ENCODE assay signal across 8 cellular contexts in the genomic region with DNA sequence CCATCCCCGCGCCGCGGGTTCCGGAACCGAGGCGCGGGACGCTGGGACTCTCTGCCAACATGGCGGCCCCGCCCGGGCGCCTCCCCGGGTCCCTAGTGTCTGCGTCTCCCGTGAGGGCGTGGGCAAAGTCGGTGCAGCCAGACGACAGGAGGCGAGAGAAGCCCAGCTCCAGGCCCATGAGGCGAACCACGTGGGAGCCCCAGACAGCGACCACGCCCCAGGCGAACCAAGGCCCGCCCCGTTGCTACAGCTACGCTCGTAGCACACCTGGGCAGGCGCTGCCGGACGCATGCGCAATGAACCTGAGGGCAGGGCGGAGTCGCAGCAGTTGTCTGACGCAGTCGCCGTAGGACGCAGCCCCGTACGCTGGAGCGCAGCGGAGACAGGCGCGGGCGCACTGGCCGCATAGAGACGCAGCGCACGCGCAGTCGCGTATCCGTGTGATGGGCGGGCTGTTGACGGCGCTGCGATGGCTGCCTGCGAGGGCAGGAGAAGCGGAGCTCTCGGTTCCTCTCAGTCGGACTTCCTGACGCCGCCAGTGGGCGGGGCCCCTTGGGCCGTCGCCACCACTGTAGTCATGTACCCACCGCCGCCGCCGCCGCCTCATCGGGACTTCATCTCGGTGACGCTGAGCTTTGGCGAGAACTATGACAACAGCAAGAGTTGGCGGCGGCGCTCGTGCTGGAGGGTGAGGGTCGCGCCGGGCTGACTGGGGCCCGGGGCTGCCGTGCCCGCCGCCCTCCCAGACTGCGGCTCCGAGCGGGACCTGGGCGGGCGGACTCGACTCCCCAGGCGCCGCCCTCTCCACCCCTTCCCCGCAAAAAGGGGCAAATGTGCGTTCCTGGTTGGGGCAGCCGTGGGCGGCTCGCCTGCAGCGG. TPM values are rescaled to one million over a fixed set of nuclear protein-coding genes. Genes with fewer than 3 reads are reported as not detected.
DNase-seq lines count a peak whose midpoint lies in the region; ATAC-seq, FAIRE-seq and TF ChIP-seq lines count a peak whose summit lies in the region.

A gene (plus strand): TSS at position 455 of the 878 bp plus-strand sequence. CDS start 15 bp downstream, at position 470.

- H3K9me3 ChIP-seq in OCI-LY7 (ENCODE audit: low read length) (no peaks in the 10 kb centered on the region), endothelial cell of umbilical vein (replicated peaks; ENCODE audit: control insufficient read depth, insufficient read depth, low read length) (no peaks in the 10 kb centered on the region)

- DNase-seq in D721Med (ENCODE audit: insufficient read length, low spot score): peak; percentile 88
- DNase-seq in HuH-7.5 (ENCODE audit: low spot score): peak; percentile 98
- DNase-seq in OCI-LY7 (ENCODE audit: low spot score): peak; percentile 99
- peak; percentile 99 for DNase-seq in activated T-cell treated with anti-CD3 and anti-CD28 coated beads for 1 hour (ENCODE audit: low read depth)
- peak; percentile 100 for DNase-seq in endothelial cell of umbilical vein (ENCODE audit: low read depth, low spot score)
- DNase-seq in midbrain (lab: John Stamatoyannopoulos, UW): peak; percentile 98
- DNase-seq in stimulated activated CD8-positive, alpha-beta memory T cell treated with anti-CD3 and anti-CD28 coated beads, Interleukin-2, amount 100 ng/mL, for 1 hour (ENCODE audit: low read depth in 2 of 2): peak; percentile 97 to 98

- no peaks in the 10 kb centered on the region for H4K20me1 ChIP-seq in OCI-LY7 (ENCODE audit: insufficient read depth, low read length)
- H4K20me1 ChIP-seq in endothelial cell of umbilical vein (replicated peaks; ENCODE audit: control insufficient read depth, extremely low read depth, insufficient read depth, low read length): no peaks in the 10 kb centered on the region

- H2AFZ ChIP-seq in OCI-LY7 (ENCODE audit: low read length) (peak within 1 kb of the TSS; percentile 62), endothelial cell of umbilical vein (ENCODE audit: low read depth, low read length) (peak within 1 kb of the TSS; percentile 52)

- H3K4me1 ChIP-seq in OCI-LY7 (ENCODE audit: insufficient read depth, low read length, poor library complexity, severe bottlenecking) (peaks cover 24% of the 10 kb centered on the region), endothelial cell of umbilical vein (ENCODE audit: control insufficient read depth, extremely low read depth, insufficient read depth, low read length) (peaks cover 28% of the 10 kb centered on the region)

- H3K9me2 ChIP-seq in OCI-LY7 (ENCODE audit: insufficient read depth, low read length): no peaks in the 10 kb centered on the region

- H3K36me3 ChIP-seq in OCI-LY7 (ENCODE audit: insufficient read depth, low read length) (peaks cover 7% of the 10 kb centered on the region; the same call in 1 of the 2 replicates), endothelial cell of umbilical vein (ENCODE audit: control insufficient read depth in 2 of 2, extremely low read depth in 1 of 2, insufficient read depth in 2 of 2, low read length in 2 of 2) (peaks cover 0 to 18% of the 10 kb centered on the region in 2 experiments)

- peak; percentile 89 for TF ChIP-seq POLR2A in endothelial cell of umbilical vein (IDR thresholded peaks at IDR 0.05; ENCODE audit: low read depth, low read length)

- peak; percentile 74 for ATAC-seq in GM21526 (IDR thresholded peaks at IDR 0.05; ENCODE audit: low FRiP score, unreplicated experiment)

- H3K9ac ChIP-seq in endothelial cell of umbilical vein (replicated peaks; ENCODE audit: extremely low read depth, insufficient read depth, low read length): peak within 1 kb of the TSS; percentile 59

- H3K4me3 ChIP-seq in OCI-LY7 (ENCODE audit: low read depth, low read length, poor library complexity, severe bottlenecking) (peak within 1 kb of the TSS; percentile 77), endothelial cell of umbilical vein (replicated peaks in 1 of 3; ENCODE audit: insufficient read depth in 1 of 3, low read depth in 1 of 3, low read length in 3 of 3) (peak within 1 kb of the TSS; percentile 42 to 62 (median 47))

- dilution Hi-C loops in endothelial cell of umbilical vein (cut with MboI; ENCODE audit: extremely low pct_ligation_motif_present, low sequenced_read_pairs): no loop called here

- POLR2A ChIA-PET in OCI-LY7 (lab: Charles Lee): interaction anchor here (0.6 to 1.6 kb wide), 11 partner anchors 9 to 308 kb away, joined by 3 to 13 read pairs (median 4); a partner anchor contains a TSS
- POLR2A ChIA-PET in endothelial cell of umbilical vein (lab: Charles Lee): interaction anchor here (0.6 to 1.7 kb wide), 7 partner anchors 10 to 155 kb away, joined by 3 to 10 read pairs (median 3); a partner anchor contains a TSS

- H3K4me2 ChIP-seq in OCI-LY7 (ENCODE audit: low read length): peak within 1 kb of the TSS; percentile 86
- peak within 1 kb of the TSS; percentile 90 for H3K4me2 ChIP-seq in endothelial cell of umbilical vein (ENCODE audit: insufficient read depth, low read length)

- H3K27me3 ChIP-seq in endothelial cell of umbilical vein (ENCODE audit: control insufficient read depth in 2 of 2, insufficient read depth in 2 of 2, low read length in 2 of 2): no peaks in the 10 kb centered on the region

- intact Hi-C loops in OCI-LY7 (cut with micrococcal nuclease; ENCODE audit: unreplicated experiment) (loop anchor here (1.0 to 2.0 kb wide), 2 partner anchors 16 to 64 kb away; a partner anchor contains a TSS), endothelial cell of umbilical vein (cut with micrococcal nuclease) (loop anchor here (1.0 to 2.0 kb wide), 3 partner anchors 28 to 58 kb away; a partner anchor contains a TSS)

- H3K79me2 ChIP-seq in OCI-LY7 (ENCODE audit: insufficient read depth, low read depth, low read length) (peaks cover 6% of the 10 kb centered on the region; the same call in 1 of the 2 replicates), endothelial cell of umbilical vein (ENCODE audit: control insufficient read depth, insufficient read depth, low read length) (no peaks in the 10 kb centered on the region)

- no peak for FAIRE-seq in D721Med (lab: Jason Lieb, UNC)
- FAIRE-seq in endothelial cell of umbilical vein (lab: Jason Lieb, UNC): peak; percentile 99

- no peaks in the 10 kb centered on the region for H3K9me1 ChIP-seq in endothelial cell of umbilical vein (replicated peaks; ENCODE audit: control insufficient read depth, extremely low read depth, insufficient read depth, low read length)

- peak within 1 kb of the TSS; percentile 53 for H3K27ac ChIP-seq in OCI-LY7 (ENCODE audit: low read depth, low read length, poor library complexity, severe bottlenecking)
- peak within 1 kb of the TSS; percentile 48 for H3K27ac ChIP-seq in endothelial cell of umbilical vein (ENCODE audit: insufficient read depth, low read depth, low read length)

- TF ChIP-seq CTCF in D721Med (IDR thresholded peaks at IDR 0.05; ENCODE audit: insufficient read depth, missing control alignments) (no peak), OCI-LY7 (conservative IDR thresholded peaks at IDR 0.05; ENCODE audit: low read length) (no peak), endothelial cell of umbilical vein (IDR thresholded peaks at IDR 0.05; ENCODE audit: extremely low read depth in 1 of 2, insufficient read depth in 1 of 2, low read depth in 1 of 2, low read length in 2 of 2) (no peak)

- BruUV-seq in OCI-LY7 (replicated peaks; lab: Mats Ljungman, UMichigan) (no TSS peak), endothelial cell of umbilical vein (replicated peaks; lab: Mats Ljungman, UMichigan) (no TSS peak)

- CTCF ChIA-PET in OCI-LY7 (lab: Charles Lee; ENCODE audit: unreplicated experiment): interaction anchor here (1.0 to 1.3 kb wide), 2 partner anchors 10 to 19 kb away, joined by 3 to 6 read pairs; a partner anchor contains a TSS
- CTCF ChIA-PET in endothelial cell of umbilical vein (lab: Charles Lee): interaction anchor here (0.7 to 1.8 kb wide), 10 partner anchors 9 to 150 kb away, joined by 3 to 12 read pairs (median 7); a partner anchor contains a TSS

TF ChIP-seq in endothelial cell of umbilical vein, 7 proteins besides CTCF, POLR2A, EP300 and RAD21:
- TF ChIP-seq POLR2AphosphoS5 (IDR thresholded peaks at IDR 0.05; ENCODE audit: insufficient read depth, low read depth, low read length) (peak; percentile 65), MYC (IDR thresholded peaks at IDR 0.05; ENCODE audit: low read depth, low read length) (peak; percentile 94), FOS (IDR thresholded peaks at IDR 0.05; ENCODE audit: borderline replicate concordance, insufficient read depth, low read length) (no peak), GATA2 (IDR thresholded peaks at IDR 0.05; ENCODE audit: insufficient read depth, insufficient read length, low read depth, low read length) (no peak), EZH2 (IDR thresholded peaks at IDR 0.05; ENCODE audit: borderline replicate concordance, low read depth, low read length, severe bottlenecking) (no peak), JUN (IDR thresholded peaks at IDR 0.05; ENCODE audit: borderline replicate concordance, insufficient read depth, insufficient read length, low read depth) (no peak)
- TF ChIP-seq, protein P1, sequence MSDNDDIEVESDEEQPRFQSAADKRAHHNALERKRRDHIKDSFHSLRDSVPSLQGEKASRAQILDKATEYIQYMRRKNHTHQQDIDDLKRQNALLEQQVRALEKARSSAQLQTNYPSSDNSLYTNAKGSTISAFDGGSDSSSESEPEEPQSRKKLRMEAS (IDR thresholded peaks at IDR 0.05; ENCODE audit: insufficient read depth, insufficient read length): peak; percentile 90

RNA-seq across cellular contexts. Expression of the gene that starts here (rescaled TPM):
- 22.5 and 32.7 TPM in 2 replicates for total RNA-seq in OCI-LY7 (2014; rRNA removed; shearing (Covaris generic))
- total RNA-seq in OCI-LY7 (2022) (38.8 and 43.4 TPM in 2 replicates), endothelial cell of umbilical vein (67.7 and 75.3 TPM in 2 replicates)
- 81.0 and 83.3 TPM in 2 replicates for polyA plus RNA-seq in endothelial cell of umbilical vein
- polyA plus RNA-seq in endothelial cell of umbilical vein (2011; cell fraction: cytosol; rRNA removed): 58.6 and 65.6 TPM in 2 replicates
- 118 and 127 TPM in 2 replicates for polyA plus RNA-seq in endothelial cell of umbilical vein (2011; cell fraction: nucleus; rRNA removed)
- 52.1 and 66.1 TPM in 2 replicates for polyA plus RNA-seq in endothelial cell of umbilical vein (2012)
- 69.3 and 85.8 TPM in 2 replicates for polyA minus RNA-seq in endothelial cell of umbilical vein
- polyA minus RNA-seq in endothelial cell of umbilical vein (2011; cell fraction: cytosol; rRNA and poly(A)+ RNA removed): 35.2 TPM
- 36.4 and 41.0 TPM in 2 replicates for polyA minus RNA-seq in endothelial cell of umbilical vein (2011; cell fraction: nucleus; rRNA and poly(A)+ RNA removed)

Comparison
In these comparisons a context has a peak if more than half of its experiments do, and no peak if none do; other contexts are left out.
1. Peak in every context shown above with its lines: DNase-seq, ATAC-seq, H3K4me3 ChIP-seq and H3K27ac ChIP-seq.